In genomic region chr12:98894412-98895085, GRCh38 we compare ENCODE assay signal across 11 cellular contexts.
A peak's percentile ranks its signal among the peaks of the same experiment; 100 is the strongest.
DNase-seq lines count a peak whose midpoint lies in the region; ATAC-seq, FAIRE-seq and TF ChIP-seq lines count a peak whose summit lies in the region.
"Had no signal": no experiment of that assay in that cellular context is flagged by ENCODE, and none has a peak within 500 bp of the region (broad histone marks: within the 10 kb centered on the region; RNA-seq: fewer than 3 reads in every experiment).

No MANE protein-coding gene starts in this region.

- WGBS in endodermal cell (ENCODE audit: insufficient coverage in 1 of 2, insufficient read length in 1 of 2), 2 experiments = 0% methylated on average over 96 of the region's 96 CpGs; no CpG with 5 or more reads in 1 of the 2 experiments
- WGBS in pancreas, 2 donors = 1% methylated on average over 33 to 96 of the region's 96 CpGs

- H3K27ac Mint-ChIP-seq in endodermal cell = no peak overlapping the region
- H3K27ac Mint-ChIP-seq: activated CD8-positive, alpha-beta T cell treated with anti-CD3 and anti-CD28 coated beads for 36 hours; naive B cell; stimulated activated naive CD8-positive, alpha-beta T cell treated with anti-CD3 and anti-CD28 coated beads, Interleukin-15, amount 100 ng/mL, for 72 hours had no signal

- peak overlapping the region; percentile 73 for H3K4me3 Mint-ChIP-seq in endodermal cell
- H3K4me3 Mint-ChIP-seq: activated CD8-positive, alpha-beta T cell treated with anti-CD3 and anti-CD28 coated beads for 36 hours; stimulated activated naive CD8-positive, alpha-beta T cell treated with anti-CD3 and anti-CD28 coated beads, Interleukin-15, amount 100 ng/mL, for 72 hours had no signal

- peaks cover 30% of the 10 kb centered on the region for H3K4me1 Mint-ChIP-seq in endodermal cell
- H3K4me1 Mint-ChIP-seq: naive B cell; stimulated activated naive CD8-positive, alpha-beta T cell treated with anti-CD3 and anti-CD28 coated beads, Interleukin-15, amount 100 ng/mL, for 72 hours had no signal

- H3K27me3 ChIP-seq in MM.1S (replicated peaks; ENCODE audit: insufficient read depth, low read length) (0 out of 2 replicates have a peak, but pooled peaks cover 5% of the 10 kb centered on the region), endodermal cell (ENCODE audit: control insufficient read depth, insufficient read depth, low read length, poor library complexity, severe bottlenecking) (peaks cover 54% of the 10 kb centered on the region), pancreas (peaks cover 0 to 16% (median 4%) of the 10 kb centered on the region in 4 donors), MG63 (peaks cover 66% of the 10 kb centered on the region), Peyer's patch (no peaks in the 10 kb centered on the region)

- H3K9me3 ChIP-seq in MM.1S (replicated peaks; ENCODE audit: insufficient read depth, low read length) (no peaks in the 10 kb centered on the region), endodermal cell (ENCODE audit: control insufficient read depth, low read length) (no peaks in the 10 kb centered on the region), pancreas (no peaks in the 10 kb centered on the region), MG63 (no peaks in the 10 kb centered on the region), Peyer's patch (no peaks in the 10 kb centered on the region)

- peaks cover 3% of the 10 kb centered on the region for H3K36me3 Mint-ChIP-seq in endodermal cell (ENCODE audit: low read depth)

- no peak overlapping the region for H3K27ac ChIP-seq in MM.1S (ENCODE audit: low read length)
- H3K27ac ChIP-seq in endodermal cell (ENCODE audit: low read depth, low read length) = no peak overlapping the region
- H3K27ac ChIP-seq in pancreas = no peak overlapping the region
- H3K27ac ChIP-seq in Peyer's patch = no peak overlapping the region

- H3K9me2 ChIP-seq in MM.1S (replicated peaks; ENCODE audit: insufficient read depth, low read length) = no peaks in the 10 kb centered on the region

- H3K9me3 Mint-ChIP-seq in endodermal cell = no peaks in the 10 kb centered on the region
- H3K9me3 Mint-ChIP-seq: activated CD8-positive, alpha-beta T cell treated with anti-CD3 and anti-CD28 coated beads for 36 hours; stimulated activated naive CD8-positive, alpha-beta T cell treated with anti-CD3 and anti-CD28 coated beads, Interleukin-15, amount 100 ng/mL, for 72 hours had no signal

- ATAC-seq in pancreas = peak in 3 of 4 donors; percentile 60 to 68 (median 63)
- ATAC-seq: activated CD8-positive, alpha-beta T cell treated with anti-CD3 and anti-CD28 coated beads for 36 hours; stimulated activated naive CD8-positive, alpha-beta T cell treated with anti-CD3 and anti-CD28 coated beads, Interleukin-15, amount 100 ng/mL, for 72 hours had no signal

- no peaks in the 10 kb centered on the region for H3K36me3 ChIP-seq in MM.1S (replicated peaks; ENCODE audit: insufficient read depth, low read length)
- H3K36me3 ChIP-seq in endodermal cell (ENCODE audit: control insufficient read depth, insufficient read depth, low read length) = peaks cover 5% of the 10 kb centered on the region
- no peaks in the 10 kb centered on the region for H3K36me3 ChIP-seq in pancreas
- no peaks in the 10 kb centered on the region for H3K36me3 ChIP-seq in MG63
- no peaks in the 10 kb centered on the region for H3K36me3 ChIP-seq in Peyer's patch

- peaks cover 52% of the 10 kb centered on the region for H3K27me3 Mint-ChIP-seq in endodermal cell (ENCODE audit: insufficient read depth)

- H3K79me2 ChIP-seq in MM.1S (ENCODE audit: low read length) = no peaks in the 10 kb centered on the region

- no peak for TF ChIP-seq CTCF in MM.1S (IDR thresholded peaks at IDR 0.05; ENCODE audit: low read length)
- TF ChIP-seq CTCF in endodermal cell (conservative IDR thresholded peaks at IDR 0.05) = no peak
- TF ChIP-seq CTCF in pancreas (IDR thresholded peaks at IDR 0.05) = no peak
- TF ChIP-seq CTCF in Peyer's patch (IDR thresholded peaks at IDR 0.05) = no peak

- no peak overlapping the region for H2AFZ ChIP-seq in MM.1S (ENCODE audit: low read length)

- H3F3A ChIP-seq in MM.1S (ENCODE audit: insufficient read depth, low read length) = no peaks in the 10 kb centered on the region

- FAIRE-seq in pancreas (lab: Jason Lieb, UNC) = no peak

- DNase-seq in COR-L47 (lab: John Stamatoyannopoulos, UW) (peak; percentile 70), MM.1S (no peak), endodermal cell (peak; percentile 85), pancreas (peak in 2 of 6 donors; percentile 55 to 71), HuH-7 (ENCODE audit: low spot score) (no peak), MG63 (no peak), Peyer's patch (no peak), SIG-M5 treated with dmso at 0.1 percent for 504 hours (lab: John Stamatoyannopoulos, UW; ENCODE audit: unreplicated experiment) (no peak)
- DNase-seq: activated CD8-positive, alpha-beta T cell treated with anti-CD3 and anti-CD28 coated beads for 36 hours; naive B cell; stimulated activated naive CD8-positive, alpha-beta T cell treated with anti-CD3 and anti-CD28 coated beads, Interleukin-15, amount 100 ng/mL, for 72 hours had no signal

- H4K20me1 ChIP-seq in MM.1S (ENCODE audit: insufficient read depth, low read length) = no peaks in the 10 kb centered on the region

- H3K4me3 ChIP-seq in MM.1S (ENCODE audit: low read length) = no peak overlapping the region
- H3K4me3 ChIP-seq in endodermal cell (ENCODE audit: low read length) = peak overlapping the region; percentile 87
- peak overlapping the region; percentile 5 to 56 (median 32) for H3K4me3 ChIP-seq in pancreas
- H3K4me3 ChIP-seq in MG63 = no peak overlapping the region
- peak overlapping the region in 1 of 4 donors; percentile 31 for H3K4me3 ChIP-seq in Peyer's patch

- 0 out of 2 replicates have a peak overlapping the region, but pooled peaks have one; percentile 12 for H3K4me2 ChIP-seq in MM.1S (ENCODE audit: low read depth, low read length)

- H3K4me1 ChIP-seq in MM.1S (ENCODE audit: low read length) (no peaks in the 10 kb centered on the region), endodermal cell (ENCODE audit: control insufficient read depth, insufficient read depth, low read length) (no peaks in the 10 kb centered on the region), pancreas (peaks cover 0 to 4% (median 0%) of the 10 kb centered on the region in 3 donors), Peyer's patch (peaks cover 0 to 5% (median 0%) of the 10 kb centered on the region in 4 donors)

- TF ChIP-seq POLR2A in Peyer's patch (IDR thresholded peaks at IDR 0.05) = no peak

- H3K9ac ChIP-seq in MM.1S (ENCODE audit: low read length) (no peak overlapping the region), endodermal cell (ENCODE audit: extremely low read depth, low read length, poor library complexity, severe bottlenecking) (peak overlapping the region; percentile 54)

- intact Hi-C loops in pancreas (cut with DNase I) = no loop called here

Comparison
In these comparisons a context has a peak if more than half of its experiments do, and no peak if none do; other contexts are left out.
1. DNase-seq: peak in COR-L47 (single experiment) and endodermal cell (single experiment); none in MM.1S (single experiment), HuH-7 (single experiment), MG63 (single experiment), Peyer's patch (0 of 3) and SIG-M5 treated with dmso at 0.1 percent for 504 hours (single experiment).
2. H3K4me3 ChIP-seq: peak in endodermal cell (single experiment) and pancreas (4 of 4); none in MM.1S (single experiment) and MG63 (single experiment).